Comparison of ENCODE assay signal across 8 cellular contexts in genomic region chr12:76764856-76765255, GRCh38. TPM values are rescaled to one million over a fixed set of nuclear protein-coding genes. Genes with fewer than 3 reads are reported as not detected.
DNase-seq lines count a peak whose midpoint lies in the region; ATAC-seq and TF ChIP-seq lines count a peak whose summit lies in the region.

No MANE protein-coding gene starts in this region.

- CTCF ChIA-PET in activated CD8-positive, alpha-beta T cell treated with anti-CD3 and anti-CD28 coated beads, Interleukin-2, amount 10 ng/mL, durations not matched to agents 7 days and 5 days (lab: Charles Lee): no interaction called here

- peaks cover 10% of the 10 kb centered on the region for H3K36me3 Mint-ChIP-seq in activated CD8-positive, alpha-beta T cell treated with anti-CD3 and anti-CD28 coated beads, Interleukin-2, amount 10 ng/mL, durations not matched to agents 7 days and 5 days (ENCODE audit: low read depth)
- H3K36me3 Mint-ChIP-seq in glutamatergic neuron (ENCODE audit: unreplicated experiment): no peaks in the 10 kb centered on the region

- H3K4me1 ChIP-seq in ACC112 (ENCODE audit: control insufficient read depth, insufficient read depth, low read length, unreplicated experiment) (peaks cover 16% of the 10 kb centered on the region), skeletal muscle satellite cell (ENCODE audit: control insufficient read depth, insufficient read depth, low read length) (peaks cover 9% of the 10 kb centered on the region)

- no peaks in the 10 kb centered on the region for H3K9me3 Mint-ChIP-seq in activated CD8-positive, alpha-beta T cell treated with anti-CD3 and anti-CD28 coated beads, Interleukin-2, amount 10 ng/mL, durations not matched to agents 7 days and 5 days (ENCODE audit: insufficient read depth)
- peaks cover 16% of the 10 kb centered on the region for H3K9me3 Mint-ChIP-seq in glutamatergic neuron (ENCODE audit: unreplicated experiment)

- peak overlapping the region; percentile 93 for H2AFZ ChIP-seq in ACC112 (ENCODE audit: low read length, unreplicated experiment)

- TF ChIP-seq CTCF in glutamatergic neuron (IDR thresholded peaks at IDR 0.05; ENCODE audit: partially characterized antibody, unreplicated experiment): no peak

- DNase-seq in H7 (no peak), glutamatergic neuron (no peak), NCI-H446 treated with DMSO at 0.1 percent for 48 hours (lab: John Stamatoyannopoulos, UW) (no peak)
- DNase-seq in activated CD8-positive, alpha-beta T cell treated with anti-CD3 and anti-CD28 coated beads, Interleukin-2, amount 10 ng/mL, durations not matched to agents 7 days and 5 days: peak; percentile 29

- H3K27me3 ChIP-seq in ACC112 (ENCODE audit: insufficient read depth, low read length) (no peaks in the 10 kb centered on the region), H7 (ENCODE audit: control insufficient read depth, insufficient read depth, low read length) (no peaks in the 10 kb centered on the region), skeletal muscle satellite cell (ENCODE audit: control insufficient read depth, insufficient read depth, low read length) (no peaks in the 10 kb centered on the region)

- peak overlapping the region; percentile 93 for H3K27ac ChIP-seq in ACC112 (ENCODE audit: low read depth, low read length)

- H3K4me3 Mint-ChIP-seq in activated CD8-positive, alpha-beta T cell treated with anti-CD3 and anti-CD28 coated beads, Interleukin-2, amount 10 ng/mL, durations not matched to agents 7 days and 5 days: peak overlapping the region; percentile 99
- peak overlapping the region; percentile 97 for H3K4me3 Mint-ChIP-seq in glutamatergic neuron (ENCODE audit: unreplicated experiment)

- H3K79me2 ChIP-seq in ACC112 (ENCODE audit: control insufficient read depth, insufficient read depth, low read length, unreplicated experiment): peaks cover 52% of the 10 kb centered on the region

- no peaks in the 10 kb centered on the region for H3K27me3 Mint-ChIP-seq in activated CD8-positive, alpha-beta T cell treated with anti-CD3 and anti-CD28 coated beads, Interleukin-2, amount 10 ng/mL, durations not matched to agents 7 days and 5 days (ENCODE audit: low read depth)
- peaks cover 8% of the 10 kb centered on the region for H3K27me3 Mint-ChIP-seq in glutamatergic neuron (ENCODE audit: unreplicated experiment)

- POLR2A ChIA-PET in activated CD8-positive, alpha-beta T cell treated with anti-CD3 and anti-CD28 coated beads, Interleukin-2, amount 10 ng/mL, durations not matched to agents 7 days and 5 days (lab: Charles Lee): no interaction called here

- peak overlapping the region; percentile 98 for H3K27ac Mint-ChIP-seq in activated CD8-positive, alpha-beta T cell treated with anti-CD3 and anti-CD28 coated beads, Interleukin-2, amount 10 ng/mL, durations not matched to agents 7 days and 5 days
- peak overlapping the region; percentile 97 for H3K27ac Mint-ChIP-seq in glutamatergic neuron (ENCODE audit: unreplicated experiment)

- H3K4me3 ChIP-seq in ACC112 (ENCODE audit: low read depth, low read length) (peak overlapping the region; percentile 98), H7 (ENCODE audit: insufficient read depth, low read depth, low read length) (peak overlapping the region; percentile 92), skeletal muscle satellite cell (ENCODE audit: low read length) (peak overlapping the region; percentile 94)

- no peaks in the 10 kb centered on the region for H3K9me3 ChIP-seq in skeletal muscle satellite cell (replicated peaks; ENCODE audit: low read length)

- H3K36me3 ChIP-seq in ACC112 (ENCODE audit: insufficient read depth, low read length): no peaks in the 10 kb centered on the region
- no peaks in the 10 kb centered on the region for H3K36me3 ChIP-seq in H7 (replicated peaks; ENCODE audit: control insufficient read depth, insufficient read depth, low read length)
- no peaks in the 10 kb centered on the region for H3K36me3 ChIP-seq in skeletal muscle satellite cell (ENCODE audit: insufficient read depth, low read length)

- ATAC-seq in activated CD8-positive, alpha-beta T cell treated with anti-CD3 and anti-CD28 coated beads, Interleukin-2, amount 10 ng/mL, durations not matched to agents 7 days and 5 days: no peak
- ATAC-seq in HG02981 (IDR thresholded peaks at IDR 0.05; ENCODE audit: unreplicated experiment) (no peak), GM18519 (IDR thresholded peaks at IDR 0.05; ENCODE audit: low FRiP score, unreplicated experiment) (no peak)

- H3K4me1 Mint-ChIP-seq in activated CD8-positive, alpha-beta T cell treated with anti-CD3 and anti-CD28 coated beads, Interleukin-2, amount 10 ng/mL, durations not matched to agents 7 days and 5 days (ENCODE audit: low read depth): peaks cover 27% of the 10 kb centered on the region
- peaks cover 20% of the 10 kb centered on the region for H3K4me1 Mint-ChIP-seq in glutamatergic neuron (ENCODE audit: low read depth, unreplicated experiment)

- peak overlapping the region; percentile 95 for H3K9ac ChIP-seq in skeletal muscle satellite cell (ENCODE audit: low read depth, low read length)

- H3K4me2 ChIP-seq in skeletal muscle satellite cell (ENCODE audit: low read length): peak overlapping the region; percentile 95

RNA-seq across cellular contexts. Expression of gene ZDHHC17, which starts 0.9 kb away (rescaled TPM):
- total RNA-seq in H7 (2014; rRNA removed; shearing (Covaris generic)): 22.9 and 31.8 TPM in 2 replicates
- total RNA-seq in activated CD8-positive, alpha-beta T cell treated with anti-CD3 and anti-CD28 coated beads, Interleukin-2, amount 10 ng/mL, durations not matched to agents 7 days and 5 days: 10 to 100 TPM; 26.6 to 28.1 TPM
- 95.5 TPM for total RNA-seq in glutamatergic neuron (ENCODE audit: unreplicated experiment)
- total RNA-seq in skeletal muscle satellite cell (2012; rRNA removed): 19.2 and 22.1 TPM in 2 replicates
